Comparison of ENCODE assay signal across 8 cellular contexts in the genomic region with DNA sequence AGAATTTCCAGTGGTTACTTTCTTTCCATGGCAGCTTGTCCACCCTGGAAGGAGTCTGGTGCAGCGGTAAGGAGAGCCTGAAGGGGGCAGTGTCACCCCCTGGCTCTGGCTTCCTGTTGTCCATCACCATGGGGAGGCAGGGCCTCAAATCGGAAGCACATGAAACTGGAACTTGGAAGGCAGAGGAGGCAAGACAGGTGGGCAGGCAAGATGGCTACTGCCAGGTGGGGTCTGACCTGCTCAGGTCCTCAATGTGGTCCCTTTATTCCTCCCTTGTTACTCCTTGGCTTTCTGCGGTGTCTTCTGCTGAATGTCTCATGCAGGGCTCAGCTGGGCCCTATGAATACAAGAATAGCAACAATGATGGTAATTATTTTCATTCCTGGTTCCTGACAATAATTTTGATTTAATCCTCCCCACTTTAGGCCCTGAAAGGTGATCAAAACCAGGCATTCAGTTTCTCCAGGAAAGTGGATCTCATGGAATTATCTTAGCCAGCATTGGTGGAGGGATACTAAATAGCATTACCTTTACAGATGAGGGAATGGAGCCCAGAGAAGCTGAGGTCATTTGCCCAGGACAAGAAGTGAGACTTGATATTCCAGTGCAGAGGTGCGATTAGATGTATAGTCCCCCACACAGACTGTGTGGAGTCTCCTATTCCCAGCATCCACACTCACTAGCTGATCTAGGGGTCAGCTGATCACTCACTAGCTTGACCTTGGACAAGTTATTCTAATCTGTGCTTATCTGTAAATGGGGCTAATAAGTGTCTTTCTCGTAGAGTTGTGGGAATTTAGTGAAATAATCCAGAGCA. TPM values are rescaled to one million over a fixed set of nuclear protein-coding genes. Genes with fewer than 3 reads are reported as not detected.
DNase-seq lines count a peak whose midpoint lies in the region; ATAC-seq, FAIRE-seq and TF ChIP-seq lines count a peak whose summit lies in the region.

No MANE protein-coding gene starts in this region.

- H3K9me3 ChIP-seq in A549: no peaks in the 10 kb centered on the region
- H3K9me3 ChIP-seq in DOHH2 (ENCODE audit: control insufficient read depth, insufficient read depth, low read length): no peaks in the 10 kb centered on the region
- no peaks in the 10 kb centered on the region for H3K9me3 ChIP-seq in osteoblast (ENCODE audit: low read depth, low read length)

- no peaks in the 10 kb centered on the region for H3K36me3 ChIP-seq in DOHH2 (ENCODE audit: control insufficient read depth, low read length)
- H3K36me3 ChIP-seq in bronchial epithelial cell (ENCODE audit: control insufficient read depth, insufficient read depth, low read length): no peaks in the 10 kb centered on the region
- H3K36me3 ChIP-seq in osteoblast (ENCODE audit: insufficient read depth, low read length): no peaks in the 10 kb centered on the region

- H3F3A ChIP-seq in DOHH2 (ENCODE audit: control insufficient read depth, insufficient read depth): no peaks in the 10 kb centered on the region

- H3K27me3 ChIP-seq in DOHH2 (ENCODE audit: control insufficient read depth, low read length) (no peaks in the 10 kb centered on the region), bronchial epithelial cell (ENCODE audit: control insufficient read depth, insufficient read depth, low read length) (no peaks in the 10 kb centered on the region), osteoblast (ENCODE audit: insufficient read depth, low read length) (no peaks in the 10 kb centered on the region)

- H3K4me3 ChIP-seq in A549: no peak overlapping the region
- H3K4me3 ChIP-seq in DOHH2 (ENCODE audit: low read length): no peak overlapping the region
- H3K4me3 ChIP-seq in bronchial epithelial cell (ENCODE audit: low read depth, low read length): no peak overlapping the region
- H3K4me3 ChIP-seq in osteoblast (ENCODE audit: insufficient read depth, low read length): no peak overlapping the region

- H3K4me1 ChIP-seq in A549 (peaks cover 25% of the 10 kb centered on the region), DOHH2 (ENCODE audit: control insufficient read depth, low read length) (no peaks in the 10 kb centered on the region), osteoblast (ENCODE audit: insufficient read depth, low read length) (peaks cover 14% of the 10 kb centered on the region)

- 69% methylated on average over 5 of the region's 5 CpGs for WGBS in A549 (ENCODE audit: missing lambda C conversion rate)

- H4K20me1 ChIP-seq in DOHH2 (ENCODE audit: control insufficient read depth, insufficient read depth, low read depth, low read length) (no peaks in the 10 kb centered on the region), osteoblast (ENCODE audit: insufficient read depth, low read length) (peaks cover 3% of the 10 kb centered on the region)

- DNase-seq in A549 (ENCODE audit: low read depth in 1 of 2, low spot score in 1 of 2): peak; percentile 78 to 85
- DNase-seq in NCI-H2227 (lab: John Stamatoyannopoulos, UW; ENCODE audit: unreplicated experiment): peak; percentile 68
- DNase-seq in bronchial epithelial cell (ENCODE audit: low read depth): peak; percentile 36
- peak; percentile 87 for DNase-seq in osteoblast (ENCODE audit: insufficient read length, low spot score, missing footprints)
- DNase-seq in NCI-H187 treated with DMSO at 0.1 percent for 48 hours (lab: John Stamatoyannopoulos, UW): no peak

- no peak overlapping the region for H2AFZ ChIP-seq in osteoblast (ENCODE audit: low read length)

- POLR2A ChIA-PET in A549 (lab: Yijun Ruan, JAX): no interaction called here

- TF ChIP-seq POLR2A in A549 (IDR thresholded peaks at IDR 0.05; ENCODE audit: low read length): no peak

- H3K79me2 ChIP-seq in DOHH2 (ENCODE audit: control insufficient read depth, low read length) (no peaks in the 10 kb centered on the region), osteoblast (ENCODE audit: insufficient read depth, low read length) (no peaks in the 10 kb centered on the region)

- FAIRE-seq in A549 (lab: Jason Lieb, UNC) (no peak), bronchial epithelial cell (lab: Jason Lieb, UNC) (no peak)

- TF ChIP-seq RAD21 in A549 (conservative IDR thresholded peaks at IDR 0.05 in 1 of 2, IDR thresholded peaks at IDR 0.05 in 1 of 2): peak; percentile 34 to 47; a peak in 4 of 5 replicates

- H3K4me2 ChIP-seq in A549: no peak overlapping the region
- H3K4me2 ChIP-seq in DOHH2 (ENCODE audit: low read length): no peak overlapping the region
- no peak overlapping the region for H3K4me2 ChIP-seq in osteoblast (ENCODE audit: insufficient read depth, low read length)

- H3K27ac ChIP-seq in A549 (no peak overlapping the region; a peak in 1 of 6 replicates), DOHH2 (ENCODE audit: low read depth, low read length) (no peak overlapping the region), osteoblast (ENCODE audit: low read depth, low read length) (no peak overlapping the region)

- TF ChIP-seq CTCF in A549 (IDR thresholded peaks at IDR 0.05): peak; percentile 55
- TF ChIP-seq CTCF in DOHH2 (IDR thresholded peaks at IDR 0.05; ENCODE audit: low read depth, low read length, poor library complexity, severe bottlenecking): peak; percentile 82
- peak; percentile 60 for TF ChIP-seq CTCF in bronchial epithelial cell (IDR thresholded peaks at IDR 0.05; ENCODE audit: insufficient read depth, low read length, severe bottlenecking)
- peak; percentile 78 for TF ChIP-seq CTCF in osteoblast (IDR thresholded peaks at IDR 0.05; ENCODE audit: extremely low read depth, low read depth, low read length)

- CTCF ChIA-PET in A549 (lab: Yijun Ruan, JAX): interaction anchor here (0.5 to 11.4 kb wide), 21 partner anchors 8 to 213 kb away, joined by 3 to 90 read pairs (median 4); a partner anchor contains a TSS

- no peak for TF ChIP-seq EP300 in A549 (IDR thresholded peaks at IDR 0.05)

- ATAC-seq in A549: peak; percentile 94 to 95
- no peak for ATAC-seq in HG03442 (IDR thresholded peaks at IDR 0.05; ENCODE audit: unreplicated experiment)
- no peak for ATAC-seq in HG03378 (IDR thresholded peaks at IDR 0.05; ENCODE audit: unreplicated experiment)

- H3K9me2 ChIP-seq in DOHH2 (replicated peaks; ENCODE audit: control insufficient read depth, low read length): no peaks in the 10 kb centered on the region

TF ChIP-seq in A549, 52 proteins besides CTCF, POLR2A, EP300 and RAD21:
- TF ChIP-seq SMC3 (IDR thresholded peaks at IDR 0.05): peak; percentile 18; the same call in 1 of the 3 replicates
- TF ChIP-seq ZC3H11A (IDR thresholded peaks at IDR 0.05): no peak

RNA-seq across cellular contexts. Expression of a gene that starts 17.6 kb away (rescaled TPM):
- polyA plus RNA-seq in A549 (2011; rRNA removed): 7.0 and 7.2 TPM in 2 replicates
- polyA plus RNA-seq in A549 (2012; cell fraction: cytosol; rRNA removed): 14.0 and 21.4 TPM in 2 replicates
- 22.7 and 28.4 TPM in 2 replicates for polyA plus RNA-seq in A549 (2012; cell fraction: nucleus; rRNA removed)
- polyA plus RNA-seq in A549 (2017; fragmentation: RNase III; extraction: RNeasy Plus Mini Kit Qiagen cat#74134 plus additional on column Dnase treatment): 8.0 to 11.1 TPM (median 10.7 TPM) in 3 replicates
- 3.8 and 6.0 TPM in 2 replicates for polyA minus RNA-seq in A549 (2011; rRNA and poly(A)+ RNA removed)
- not detected in 2 replicates for total RNA-seq in bronchial epithelial cell
- total RNA-seq in osteoblast: 1.8 and 2.1 TPM in 2 replicates

RNA-seq across cellular contexts. Expression of a gene that starts 29.0 kb away (rescaled TPM):
- polyA plus RNA-seq in A549 (2011; rRNA removed) (44.8 and 67.8 TPM in 2 replicates), A549 (2017; fragmentation: RNase III; extraction: RNeasy Plus Mini Kit Qiagen cat#74134 plus additional on column Dnase treatment) (43.1 to 47.0 TPM (median 44.0 TPM) in 3 replicates)
- 68.9 and 80.2 TPM in 2 replicates for polyA plus RNA-seq in A549 (2012; cell fraction: cytosol; rRNA removed)
- polyA plus RNA-seq in A549 (2012; cell fraction: nucleus; rRNA removed): 101 and 123 TPM in 2 replicates
- polyA minus RNA-seq in A549 (2011; rRNA and poly(A)+ RNA removed): 42.6 and 51.8 TPM in 2 replicates
- total RNA-seq in bronchial epithelial cell (28.2 and 67.1 TPM in 2 replicates), osteoblast (46.9 and 78.5 TPM in 2 replicates)

RNA-seq across cellular contexts. Expression of a gene that starts 49.8 kb away (rescaled TPM):
- polyA plus RNA-seq in A549 (2011; rRNA removed) (4.9 and 5.1 TPM in 2 replicates), A549 (2017; fragmentation: RNase III; extraction: RNeasy Plus Mini Kit Qiagen cat#74134 plus additional on column Dnase treatment) (4.7 to 5.1 TPM (median 4.7 TPM) in 3 replicates)
- 6.2 and 8.5 TPM in 2 replicates for polyA plus RNA-seq in A549 (2012; cell fraction: cytosol; rRNA removed)
- 11.2 and 14.5 TPM in 2 replicates for polyA plus RNA-seq in A549 (2012; cell fraction: nucleus; rRNA removed)
- polyA minus RNA-seq in A549 (2011; rRNA and poly(A)+ RNA removed): 6.7 and 8.6 TPM in 2 replicates
- total RNA-seq in bronchial epithelial cell (0.79 and 1.0 TPM in 2 replicates), osteoblast (3.2 and 3.3 TPM in 2 replicates)

Comparison
In these comparisons a context has a peak if more than half of its experiments do, and no peak if none do; other contexts are left out.
1. ATAC-seq: peak in A549 (2 of 2); none in HG03442 (single experiment) and HG03378 (single experiment).
2. Peak in every context shown above with its lines, with median percentiles within 50 percentile points of each other: CTCF ChIP-seq.